ENCODE assay signal across 15 cellular contexts in genomic region chr12:89092297-89092696, GRCh38.
DNase-seq lines count a peak whose midpoint lies in the region; ATAC-seq lines count a peak whose summit lies in the region.
"Had no signal": no experiment of that assay in that cellular context is flagged by ENCODE, and none has a peak within 500 bp of the region (broad histone marks: within the 10 kb centered on the region; RNA-seq: fewer than 3 reads in every experiment).

No MANE protein-coding gene starts in this region.

- peaks cover 4% of the 10 kb centered on the region for H3K4me1 Mint-ChIP-seq in activated naive CD4-positive, alpha-beta T cell treated with anti-CD3 and anti-CD28 coated beads, Interleukin-2, amount 10 ng/mL, durations not matched to agents 7 days and 5 days
- H3K4me1 Mint-ChIP-seq in activated T-helper 17 cell treated with anti-CD3 and anti-CD28 coated beads, Interleukin-2, amount 50 U/mL, for 72 hours = peaks cover 4% of the 10 kb centered on the region
- H3K4me1 Mint-ChIP-seq in stimulated activated effector memory CD8-positive, alpha-beta T cell treated with anti-CD3 and anti-CD28 coated beads, Interleukin-12 subunit alpha, Interleukin-12 subunit beta, amount 100 ng/mL, for 72 hours = peaks cover 21% of the 10 kb centered on the region

- peak; percentile 46 for DNase-seq in activated CD4-positive, alpha-beta T cell treated with anti-CD3 and anti-CD28 coated beads for 48 hours
- no peak for DNase-seq in activated CD4-positive, alpha-beta T cell treated with anti-CD3 and anti-CD28 coated beads for 4 hours
- DNase-seq in activated naive CD4-positive, alpha-beta T cell treated with Interleukin-2 at 50 U/mL for 16 hours = peak; percentile 7
- no peak for DNase-seq in activated naive CD4-positive, alpha-beta T cell treated with anti-CD3 and anti-CD28 coated beads, Interleukin-2, amount 10 ng/mL, durations not matched to agents 7 days and 5 days
- DNase-seq in stimulated activated effector memory CD8-positive, alpha-beta T cell treated with anti-CD3 and anti-CD28 coated beads, Interleukin-12 subunit alpha, Interleukin-12 subunit beta, amount 100 ng/mL, for 72 hours (ENCODE audit: low spot score in 2 of 2) = no peak
- no peak for DNase-seq in DMS 273 treated with DMSO at 0.1 percent for 48 hours (lab: John Stamatoyannopoulos, UW)
- no peak for DNase-seq in iPS-NIHi7 (ENCODE audit: extremely low spot score)
- DNase-seq: CD4-positive, alpha-beta memory T cell; DND-41; NCI-H1092; NCI-H146; NCI-H2081; NCI-H510A; NCI-H774 had no signal

- H3K27me3 Mint-ChIP-seq in activated naive CD4-positive, alpha-beta T cell treated with anti-CD3 and anti-CD28 coated beads, Interleukin-2, amount 10 ng/mL, durations not matched to agents 7 days and 5 days = peaks cover 9% of the 10 kb centered on the region
- no peaks in the 10 kb centered on the region for H3K27me3 Mint-ChIP-seq in activated T-helper 17 cell treated with anti-CD3 and anti-CD28 coated beads, Interleukin-2, amount 50 U/mL, for 72 hours

- peak; percentile 92 for ATAC-seq in activated T-helper 17 cell treated with anti-CD3 and anti-CD28 coated beads, Interleukin-2, amount 50 U/mL, for 72 hours (replicated peaks)
- peak; percentile 95 for ATAC-seq in stimulated activated effector memory CD8-positive, alpha-beta T cell treated with anti-CD3 and anti-CD28 coated beads, Interleukin-12 subunit alpha, Interleukin-12 subunit beta, amount 100 ng/mL, for 72 hours

- CTCF ChIA-PET in activated naive CD4-positive, alpha-beta T cell treated with anti-CD3 and anti-CD28 coated beads, Interleukin-2, amount 10 ng/mL, durations not matched to agents 7 days and 5 days (lab: Charles Lee) = no interaction called here

- peaks cover 26% of the 10 kb centered on the region for H3K9me3 Mint-ChIP-seq in activated naive CD4-positive, alpha-beta T cell treated with anti-CD3 and anti-CD28 coated beads, Interleukin-2, amount 10 ng/mL, durations not matched to agents 7 days and 5 days
- peaks cover 3% of the 10 kb centered on the region for H3K9me3 Mint-ChIP-seq in activated T-helper 17 cell treated with anti-CD3 and anti-CD28 coated beads, Interleukin-2, amount 50 U/mL, for 72 hours
- H3K9me3 Mint-ChIP-seq in stimulated activated effector memory CD8-positive, alpha-beta T cell treated with anti-CD3 and anti-CD28 coated beads, Interleukin-12 subunit alpha, Interleukin-12 subunit beta, amount 100 ng/mL, for 72 hours = peaks cover 5% of the 10 kb centered on the region

- peaks cover 6% of the 10 kb centered on the region for H3K36me3 Mint-ChIP-seq in activated naive CD4-positive, alpha-beta T cell treated with anti-CD3 and anti-CD28 coated beads, Interleukin-2, amount 10 ng/mL, durations not matched to agents 7 days and 5 days
- H3K36me3 Mint-ChIP-seq in activated T-helper 17 cell treated with anti-CD3 and anti-CD28 coated beads, Interleukin-2, amount 50 U/mL, for 72 hours (ENCODE audit: low read depth) = no peaks in the 10 kb centered on the region
- H3K36me3 Mint-ChIP-seq in stimulated activated effector memory CD8-positive, alpha-beta T cell treated with anti-CD3 and anti-CD28 coated beads, Interleukin-12 subunit alpha, Interleukin-12 subunit beta, amount 100 ng/mL, for 72 hours = no peaks in the 10 kb centered on the region

- H3K27ac Mint-ChIP-seq in activated naive CD4-positive, alpha-beta T cell treated with anti-CD3 and anti-CD28 coated beads, Interleukin-2, amount 10 ng/mL, durations not matched to agents 7 days and 5 days = no peak overlapping the region
- peak overlapping the region; percentile 34 for H3K27ac Mint-ChIP-seq in activated T-helper 17 cell treated with anti-CD3 and anti-CD28 coated beads, Interleukin-2, amount 50 U/mL, for 72 hours
- H3K27ac Mint-ChIP-seq in stimulated activated effector memory CD8-positive, alpha-beta T cell treated with anti-CD3 and anti-CD28 coated beads, Interleukin-12 subunit alpha, Interleukin-12 subunit beta, amount 100 ng/mL, for 72 hours = peak overlapping the region; percentile 4
- H3K27ac Mint-ChIP-seq: CD4-positive, alpha-beta memory T cell had no signal

- H3K4me3 Mint-ChIP-seq in activated naive CD4-positive, alpha-beta T cell treated with anti-CD3 and anti-CD28 coated beads, Interleukin-2, amount 10 ng/mL, durations not matched to agents 7 days and 5 days = no peak overlapping the region
- H3K4me3 Mint-ChIP-seq in activated T-helper 17 cell treated with anti-CD3 and anti-CD28 coated beads, Interleukin-2, amount 50 U/mL, for 72 hours = peak overlapping the region; percentile 31
- no peak overlapping the region for H3K4me3 Mint-ChIP-seq in stimulated activated effector memory CD8-positive, alpha-beta T cell treated with anti-CD3 and anti-CD28 coated beads, Interleukin-12 subunit alpha, Interleukin-12 subunit beta, amount 100 ng/mL, for 72 hours
- H3K4me3 Mint-ChIP-seq: CD4-positive, alpha-beta memory T cell had no signal

Comparison
In these comparisons a context has a peak if more than half of its experiments do, and no peak if none do; other contexts are left out.
1. DNase-seq: peak in activated CD4-positive, alpha-beta T cell treated with anti-CD3 and anti-CD28 coated beads for 48 hours (single experiment) and activated naive CD4-positive, alpha-beta T cell treated with Interleukin-2 at 50 U/mL for 16 hours (single experiment); none in activated CD4-positive, alpha-beta T cell treated with anti-CD3 and anti-CD28 coated beads for 4 hours (0 of 2), activated naive CD4-positive, alpha-beta T cell treated with anti-CD3 and anti-CD28 coated beads, Interleukin-2, amount 10 ng/mL, durations not matched to agents 7 days and 5 days (single experiment), stimulated activated effector memory CD8-positive, alpha-beta T cell treated with anti-CD3 and anti-CD28 coated beads, Interleukin-12 subunit alpha, Interleukin-12 subunit beta, amount 100 ng/mL, for 72 hours (0 of 2), DMS 273 treated with DMSO at 0.1 percent for 48 hours (single experiment) and iPS-NIHi7 (single experiment).